ENCODE assay signal across 2 cellular contexts in genomic region chr7:116953372-116953726, GRCh38.
TF ChIP-seq lines count a peak whose summit lies in the region.

Gene ST7, plus strand, starts transcription at chr7:116953501. Its CDS starts 40 bp downstream, at chr7:116953541.

TF ChIP-seq in HEK293, 187 proteins besides CTCF, POLR2A, EP300 and RAD21 (continued from another document and continues in another):
- TF ChIP-seq ZNF280C (tag by site-specific recombination; IDR thresholded peaks at IDR 0.05) (no peak), RBAK (tag by site-specific recombination; IDR thresholded peaks at IDR 0.05) (no peak), ZNF549 (tag by site-specific recombination; IDR thresholded peaks at IDR 0.05) (no peak), ZNF629 (tag by site-specific recombination; IDR thresholded peaks at IDR 0.05) (peak; percentile 16; the same call in 1 of the 2 replicates), PRDM10 (tag by site-specific recombination; IDR thresholded peaks at IDR 0.05) (peak; percentile 98), ZNF529 (tag by site-specific recombination; IDR thresholded peaks at IDR 0.05; ENCODE audit: insufficient replicate concordance) (no peak), YY1 (tag by site-specific recombination; IDR thresholded peaks at IDR 0.05) (peak; percentile 55), ZNF785 (tag by site-specific recombination; IDR thresholded peaks at IDR 0.05) (no peak), SETDB1 (IDR thresholded peaks at IDR 0.05; ENCODE audit: insufficient read length, low read length) (no peak), ZNF394 (tag by site-specific recombination; IDR thresholded peaks at IDR 0.05; ENCODE audit: borderline replicate concordance) (no peak), PBX3 (CRISPR knock-in tag; IDR thresholded peaks at IDR 0.05) (no peak), KLF17 (tag by site-specific recombination; IDR thresholded peaks at IDR 0.05) (0 out of 2 replicates have a peak, but pooled peaks have one; percentile 19), ZNF830 (tag by site-specific recombination; IDR thresholded peaks at IDR 0.05; ENCODE audit: low read depth) (no peak), ZNF548 (tag by site-specific recombination; IDR thresholded peaks at IDR 0.05) (no peak), ZNF239 (tag by site-specific recombination; IDR thresholded peaks at IDR 0.05) (0 out of 2 replicates have a peak, but pooled peaks have one; percentile 24), ZNF354C (tag by site-specific recombination; IDR thresholded peaks at IDR 0.05; ENCODE audit: borderline replicate concordance, low read depth) (no peak), ZSCAN23 (tag by site-specific recombination; IDR thresholded peaks at IDR 0.05) (no peak), ZNF114 (tag by site-specific recombination; IDR thresholded peaks at IDR 0.05) (no peak), ZNF677 (tag by site-specific recombination; IDR thresholded peaks at IDR 0.05) (no peak), KLF9 (tag by site-specific recombination; IDR thresholded peaks at IDR 0.05; ENCODE audit: low read depth) (peak; percentile 25; the same call in 1 of the 2 replicates), ZNF311 (tag by site-specific recombination; IDR thresholded peaks at IDR 0.05; ENCODE audit: borderline replicate concordance) (no peak), ZSCAN16 (tag by site-specific recombination; IDR thresholded peaks at IDR 0.05) (no peak), EGR2 (tag by site-specific recombination; IDR thresholded peaks at IDR 0.05; ENCODE audit: low read depth) (no peak), ZFP3 (tag by site-specific recombination; IDR thresholded peaks at IDR 0.05; ENCODE audit: low read depth) (no peak), HOXA7 (CRISPR knock-in tag; IDR thresholded peaks at IDR 0.05; ENCODE audit: borderline replicate concordance) (no peak)

TF ChIP-seq in K562, 482 proteins besides CTCF, POLR2A, EP300 and RAD21 (continued from another document and continues in another):
- peak in 1 of 2 experiments; percentile 83; a peak in 2 of 4 replicates for TF ChIP-seq FOXK2 (conservative IDR thresholded peaks at IDR 0.05 in 1 of 2, IDR thresholded peaks at IDR 0.05 in 1 of 2; ENCODE audit: low read depth in 2 of 2)
- no peak for TF ChIP-seq FOXP1 (CRISPR knock-in tag; IDR thresholded peaks at IDR 0.05)
- no peak for TF ChIP-seq SIN3B (IDR thresholded peaks at IDR 0.05; ENCODE audit: low read depth)
- no peak for TF ChIP-seq ZNF280A (IDR thresholded peaks at IDR 0.05; ENCODE audit: low read depth, partially characterized antibody)
- 0 out of 2 replicates have a peak, but pooled peaks have one; percentile 54 for TF ChIP-seq OTX1 (CRISPR knock-in tag; IDR thresholded peaks at IDR 0.05)
- no peak for TF ChIP-seq RFX5 (IDR thresholded peaks at IDR 0.05; ENCODE audit: low read depth, low read length)
- TF ChIP-seq BRF1 (IDR thresholded peaks at IDR 0.05; ENCODE audit: borderline replicate concordance, extremely low read depth, insufficient read length) = no peak
- no peak for TF ChIP-seq CLOCK (CRISPR knock-in tag; IDR thresholded peaks at IDR 0.05; ENCODE audit: borderline replicate concordance)
- no peak for TF ChIP-seq ZBTB17 (CRISPR knock-in tag; IDR thresholded peaks at IDR 0.05)
- peak; percentile 28; the same call in 1 of the 2 replicates for TF ChIP-seq MBD2 (IDR thresholded peaks at IDR 0.05; ENCODE audit: borderline replicate concordance, low read depth)
- TF ChIP-seq TEAD2 (tag; IDR thresholded peaks at IDR 0.05) = no peak
- no peak for TF ChIP-seq MYNN (IDR thresholded peaks at IDR 0.05)
- no peak for TF ChIP-seq MYNN (CRISPR knock-in tag; IDR thresholded peaks at IDR 0.05)
- peak; percentile 45 for TF ChIP-seq CHD1 (IDR thresholded peaks at IDR 0.05; ENCODE audit: low read length)
- no peak for TF ChIP-seq THAP12 (CRISPR knock-in tag; IDR thresholded peaks at IDR 0.05)
- TF ChIP-seq SMAD2 (IDR thresholded peaks at IDR 0.05; ENCODE audit: low read depth, low read length) = no peak
- peak; percentile 37 for TF ChIP-seq CTBP1 (IDR thresholded peaks at IDR 0.05; ENCODE audit: borderline replicate concordance)
- TF ChIP-seq BCL6 (CRISPR knock-in tag; IDR thresholded peaks at IDR 0.05) = no peak
- TF ChIP-seq ZNF445 (CRISPR knock-in tag; IDR thresholded peaks at IDR 0.05; ENCODE audit: low read depth) = no peak
- TF ChIP-seq SMAD4 (CRISPR knock-in tag; conservative IDR thresholded peaks at IDR 0.05) = peak; percentile 94
- TF ChIP-seq ELK3 (CRISPR knock-in tag; IDR thresholded peaks at IDR 0.05) = no peak
- TF ChIP-seq ZNF239 (CRISPR knock-in tag; IDR thresholded peaks at IDR 0.05) = peak; percentile 45; the same call in 1 of the 2 replicates
- peak; percentile 19 to 86 (median 71) for TF ChIP-seq YY1 (IDR thresholded peaks at IDR 0.05; ENCODE audit: borderline replicate concordance in 1 of 3, control insufficient read depth in 1 of 3, extremely low read depth in 1 of 3, insufficient read depth in 3 of 3, insufficient read length in 1 of 3, insufficient replicate concordance in 2 of 3, low read depth in 1 of 3, low read length in 2 of 3)
- peak; percentile 42; the same call in 1 of the 2 replicates for TF ChIP-seq PHF21A (IDR thresholded peaks at IDR 0.05; ENCODE audit: borderline replicate concordance, low read depth)
- TF ChIP-seq E2F8 (IDR thresholded peaks at IDR 0.05; ENCODE audit: low read depth, partially characterized antibody) = peak; percentile 23
- TF ChIP-seq HNRNPLL (IDR thresholded peaks at IDR 0.05; ENCODE audit: low read depth, low read length, poor library complexity, severe bottlenecking) = no peak
- 0 out of 2 replicates have a peak, but pooled peaks have one; percentile 23 for TF ChIP-seq ZNF134 (CRISPR knock-in tag; conservative IDR thresholded peaks at IDR 0.05)
- peak; percentile 28; the same call in 1 of the 2 replicates for TF ChIP-seq TOE1 (IDR thresholded peaks at IDR 0.05; ENCODE audit: borderline replicate concordance)
- TF ChIP-seq TOE1 (CRISPR knock-in tag; IDR thresholded peaks at IDR 0.05; ENCODE audit: borderline replicate concordance, low read depth) = no peak
- peak; percentile 71 for TF ChIP-seq ATF4 (CRISPR knock-in tag; IDR thresholded peaks at IDR 0.05)
- TF ChIP-seq POLR2AphosphoS2 (IDR thresholded peaks at IDR 0.05; ENCODE audit: low read length) = 0 out of 2 replicates have a peak, but pooled peaks have one; percentile 23
- TF ChIP-seq TEAD4 (IDR thresholded peaks at IDR 0.05; ENCODE audit: low read length) = no peak
- TF ChIP-seq TEAD4 (CRISPR knock-in tag; IDR thresholded peaks at IDR 0.05; ENCODE audit: borderline replicate concordance) = no peak
- TF ChIP-seq SREBF2 (CRISPR knock-in tag; IDR thresholded peaks at IDR 0.05) = no peak
- TF ChIP-seq POLR2H (tag; IDR thresholded peaks at IDR 0.05; ENCODE audit: low read depth) = peak; percentile 30
- TF ChIP-seq ZNF175 (CRISPR knock-in tag; IDR thresholded peaks at IDR 0.05; ENCODE audit: low read depth) = peak; percentile 83
- peak; percentile 7; the same call in 1 of the 2 replicates for TF ChIP-seq ZNF449 (CRISPR knock-in tag; IDR thresholded peaks at IDR 0.05)
- no peak for TF ChIP-seq ZC3H4 (CRISPR knock-in tag; IDR thresholded peaks at IDR 0.05; ENCODE audit: borderline replicate concordance)
- no peak for TF ChIP-seq BRF2 (IDR thresholded peaks at IDR 0.05; ENCODE audit: borderline replicate concordance, insufficient read depth, insufficient read length)
- TF ChIP-seq ERF (CRISPR knock-in tag; IDR thresholded peaks at IDR 0.05) = peak; percentile 45; the same call in 1 of the 2 replicates
- TF ChIP-seq ZZZ3 (IDR thresholded peaks at IDR 0.05) = no peak
- TF ChIP-seq ZNF282 (CRISPR knock-in tag; IDR thresholded peaks at IDR 0.05) = no peak
